Comparison of ENCODE assay signal across 1 cellular context in the genomic region with DNA sequence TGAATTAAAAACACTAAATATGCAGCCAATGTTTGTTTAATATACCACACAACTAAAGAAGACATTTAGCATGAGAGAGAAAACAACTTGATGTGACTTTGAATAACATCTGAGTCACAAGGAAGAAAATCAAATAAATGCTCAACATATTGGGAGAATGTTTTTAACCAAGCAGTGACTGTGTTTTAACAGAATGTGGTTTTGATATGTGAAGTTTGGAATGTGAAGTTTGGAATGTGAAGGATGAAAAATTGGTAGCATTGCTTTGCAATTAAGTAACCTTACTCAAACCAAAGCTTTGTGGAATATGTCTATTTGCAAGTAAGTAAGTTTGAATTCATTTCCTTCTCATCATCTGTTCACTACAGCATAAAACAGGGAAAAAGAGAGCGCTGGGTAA.
TF ChIP-seq lines count a peak whose summit lies in the region.

No MANE protein-coding gene starts in this region.

TF ChIP-seq in SK-N-SH treated with all-trans-retinoic acid at 6 μM for 48 hours, 23 proteins besides CTCF, POLR2A, EP300 and RAD21:
- TF ChIP-seq, protein P1, sequence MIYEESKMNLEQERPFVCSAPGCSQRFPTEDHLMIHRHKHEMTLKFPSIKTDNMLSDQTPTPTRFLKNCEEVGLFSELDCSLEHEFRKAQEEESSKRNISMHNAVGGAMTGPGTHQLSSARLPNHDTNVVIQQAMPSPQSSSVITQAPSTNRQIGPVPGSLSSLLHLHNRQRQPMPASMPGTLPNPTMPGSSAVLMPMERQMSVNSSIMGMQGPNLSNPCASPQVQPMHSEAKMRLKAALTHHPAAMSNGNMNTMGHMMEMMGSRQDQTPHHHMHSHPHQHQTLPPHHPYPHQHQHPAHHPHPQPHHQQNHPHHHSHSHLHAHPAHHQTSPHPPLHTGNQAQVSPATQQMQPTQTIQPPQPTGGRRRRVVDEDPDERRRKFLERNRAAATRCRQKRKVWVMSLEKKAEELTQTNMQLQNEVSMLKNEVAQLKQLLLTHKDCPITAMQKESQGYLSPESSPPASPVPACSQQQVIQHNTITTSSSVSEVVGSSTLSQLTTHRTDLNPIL (CRISPR knock-in tag; IDR thresholded peaks at IDR 0.05; ENCODE audit: low read depth), result peak; percentile 67; the same call in 1 of the 2 replicates
- TF ChIP-seq, protein P2, sequence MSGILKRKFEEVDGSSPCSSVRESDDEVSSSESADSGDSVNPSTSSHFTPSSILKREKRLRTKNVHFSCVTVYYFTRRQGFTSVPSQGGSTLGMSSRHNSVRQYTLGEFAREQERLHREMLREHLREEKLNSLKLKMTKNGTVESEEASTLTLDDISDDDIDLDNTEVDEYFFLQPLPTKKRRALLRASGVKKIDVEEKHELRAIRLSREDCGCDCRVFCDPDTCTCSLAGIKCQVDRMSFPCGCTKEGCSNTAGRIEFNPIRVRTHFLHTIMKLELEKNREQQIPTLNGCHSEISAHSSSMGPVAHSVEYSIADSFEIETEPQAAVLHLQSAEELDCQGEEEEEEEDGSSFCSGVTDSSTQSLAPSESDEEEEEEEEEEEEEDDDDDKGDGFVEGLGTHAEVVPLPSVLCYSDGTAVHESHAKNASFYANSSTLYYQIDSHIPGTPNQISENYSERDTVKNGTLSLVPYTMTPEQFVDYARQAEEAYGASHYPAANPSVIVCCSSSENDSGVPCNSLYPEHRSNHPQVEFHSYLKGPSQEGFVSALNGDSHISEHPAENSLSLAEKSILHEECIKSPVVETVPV (CRISPR knock-in tag; IDR thresholded peaks at IDR 0.05), result 0 out of 2 replicates have a peak, but pooled peaks have one; percentile 68
- TF ChIP-seq ZNF565 (CRISPR knock-in tag; conservative IDR thresholded peaks at IDR 0.05; ENCODE audit: low read depth), result no peak
- TF ChIP-seq RARB (CRISPR knock-in tag; IDR thresholded peaks at IDR 0.05), result no peak
- TF ChIP-seq, protein P3, sequence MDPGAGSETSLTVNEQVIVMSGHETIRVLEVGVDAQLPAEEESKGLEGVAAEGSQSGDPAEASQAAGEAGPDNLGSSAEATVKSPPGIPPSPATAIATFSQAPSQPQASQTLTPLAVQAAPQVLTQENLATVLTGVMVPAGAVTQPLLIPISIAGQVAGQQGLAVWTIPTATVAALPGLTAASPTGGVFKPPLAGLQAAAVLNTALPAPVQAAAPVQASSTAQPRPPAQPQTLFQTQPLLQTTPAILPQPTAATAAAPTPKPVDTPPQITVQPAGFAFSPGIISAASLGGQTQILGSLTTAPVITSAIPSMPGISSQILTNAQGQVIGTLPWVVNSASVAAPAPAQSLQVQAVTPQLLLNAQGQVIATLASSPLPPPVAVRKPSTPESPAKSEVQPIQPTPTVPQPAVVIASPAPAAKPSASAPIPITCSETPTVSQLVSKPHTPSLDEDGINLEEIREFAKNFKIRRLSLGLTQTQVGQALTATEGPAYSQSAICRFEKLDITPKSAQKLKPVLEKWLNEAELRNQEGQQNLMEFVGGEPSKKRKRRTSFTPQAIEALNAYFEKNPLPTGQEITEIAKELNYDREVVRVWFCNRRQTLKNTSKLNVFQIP (CRISPR knock-in tag; IDR thresholded peaks at IDR 0.05; ENCODE audit: borderline replicate concordance, low read depth), result no peak
- TF ChIP-seq ESRRG (CRISPR knock-in tag; IDR thresholded peaks at IDR 0.05), result peak; percentile 49; the same call in 1 of the 2 replicates
- TF ChIP-seq PPARA (CRISPR knock-in tag; IDR thresholded peaks at IDR 0.05; ENCODE audit: borderline replicate concordance), result no peak
- no peak for TF ChIP-seq BACH2 (CRISPR knock-in tag; IDR thresholded peaks at IDR 0.05; ENCODE audit: borderline replicate concordance)
- TF ChIP-seq ISL1 (CRISPR knock-in tag; IDR thresholded peaks at IDR 0.05), result peak; percentile 92
- no peak for TF ChIP-seq SNAI2 (CRISPR knock-in tag; IDR thresholded peaks at IDR 0.05)
- TF ChIP-seq ARNTL (CRISPR knock-in tag; IDR thresholded peaks at IDR 0.05; ENCODE audit: borderline replicate concordance, low read depth), result no peak
